ENCODE assay signal across 23 cellular contexts in the genomic region with DNA sequence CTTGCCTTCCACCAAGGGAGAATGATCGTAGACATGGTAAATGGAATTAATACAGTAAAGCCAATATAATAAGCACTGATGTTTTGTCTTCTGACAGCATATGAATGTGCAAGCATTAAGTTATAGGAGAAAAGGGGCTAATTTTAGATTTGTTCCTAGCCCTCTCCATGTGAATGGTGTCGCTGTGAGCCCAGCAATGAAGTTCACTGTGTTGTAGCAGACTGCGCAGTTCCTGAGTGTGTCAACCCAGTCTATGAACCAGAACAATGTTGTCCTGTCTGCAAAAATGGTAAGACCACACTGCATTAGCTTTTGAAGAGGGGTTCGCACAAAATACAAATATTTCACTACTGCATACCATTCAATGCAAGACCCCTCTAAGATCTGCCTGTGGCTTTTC. TPM values are rescaled to one million over a fixed set of nuclear protein-coding genes. Genes with fewer than 3 reads are reported as not detected.
DNase-seq lines count a peak whose midpoint lies in the region; ATAC-seq and TF ChIP-seq lines count a peak whose summit lies in the region.
"Had no signal": no experiment of that assay in that cellular context is flagged by ENCODE, and none has a peak within 500 bp of the region (broad histone marks: within the 10 kb centered on the region; RNA-seq: fewer than 3 reads in every experiment).

No MANE protein-coding gene starts in this region.

- in situ Hi-C loops in IMR-90 (cut with MboI; ENCODE audit: low sequenced_read_pairs) (no loop called here), SK-MEL-5 (cut with HindIII; ENCODE audit: low pct_unique_long_range_greater_than_20kb, low sequenced_read_pairs) (no loop called here)

- TF ChIP-seq POLR2A in IMR-90 (IDR thresholded peaks at IDR 0.05; ENCODE audit: low read depth, low read length), result no peak

- H3K27me3 ChIP-seq in IMR-90 (ENCODE audit: control insufficient read depth, insufficient read depth, low read length), result no peaks in the 10 kb centered on the region
- H3K27me3 ChIP-seq in MM.1S (replicated peaks; ENCODE audit: insufficient read depth, low read length), result no peaks in the 10 kb centered on the region
- H3K27me3 ChIP-seq: BE2C; BLaER1 treated with 17β-estradiol and CSF1 and Interleukin-3, amounts not matched to agents 10 nM and 100 nM had no signal

- no peaks in the 10 kb centered on the region for H3K79me2 ChIP-seq in MM.1S (ENCODE audit: low read length)

- no CpG with 5 or more reads among the region's 4 CpGs for WGBS in IMR-90 (ENCODE audit: extremely low coverage in 2 of 2, insufficient read length in 1 of 2), 2 experiments

- POLR2A ChIA-PET in IMR-90 (lab: Charles Lee; ENCODE audit: unreplicated experiment), result no interaction called here

- no peak overlapping the region for H3K14ac ChIP-seq in IMR-90 (replicated peaks; ENCODE audit: low read depth, low read length)

- no peak overlapping the region for H2BK5ac ChIP-seq in IMR-90 (ENCODE audit: low read depth, low read length, poor library complexity, severe bottlenecking)

- H3K79me1 ChIP-seq in IMR-90 (ENCODE audit: low read depth in 1 of 2, low read length in 2 of 2), result no peaks in the 10 kb centered on the region

- no peak overlapping the region for H2AK9ac ChIP-seq in IMR-90 (replicated peaks; ENCODE audit: low read depth, low read length, poor library complexity)

- H3K4me1 ChIP-seq in IMR-90 (ENCODE audit: control insufficient read depth, insufficient read depth, low read length) (no peaks in the 10 kb centered on the region), MM.1S (ENCODE audit: low read length) (no peaks in the 10 kb centered on the region)
- H3K4me1 ChIP-seq: A549; BE2C; BLaER1 treated with 17β-estradiol and CSF1 and Interleukin-3, amounts not matched to agents 10 nM and 100 nM; HAP-1 had no signal

- no peak overlapping the region for H2BK15ac ChIP-seq in IMR-90 (ENCODE audit: low read depth, low read length)

- no peaks in the 10 kb centered on the region for H3K9me2 ChIP-seq in MM.1S (replicated peaks; ENCODE audit: insufficient read depth, low read length)

- H3K9me3 ChIP-seq in IMR-90 (ENCODE audit: control insufficient read depth, insufficient read depth, low read length) (peaks cover 2% of the 10 kb centered on the region; the same call in 1 of the 2 replicates), MM.1S (replicated peaks; ENCODE audit: insufficient read depth, low read length) (no peaks in the 10 kb centered on the region)
- H3K9me3 ChIP-seq: A549; BE2C; BLaER1 treated with 17β-estradiol and CSF1 and Interleukin-3, amounts not matched to agents 10 nM and 100 nM; HAP-1 had no signal

- H3K9me1 ChIP-seq in IMR-90 (ENCODE audit: insufficient read depth, low read length), result no peaks in the 10 kb centered on the region

- H2BK20ac ChIP-seq in IMR-90 (ENCODE audit: low read depth, low read length), result no peak overlapping the region

- intact Hi-C loops in IMR-90 (cut with micrococcal nuclease), result loop anchor here (10.0 kb wide), 1 partner anchor 368 kb away; the partner anchor contains the start of gene BARD1

- H2BK120ac ChIP-seq in IMR-90 (ENCODE audit: low read depth, low read length), result no peak overlapping the region

- dilution Hi-C loops in IMR-90 (cut with HindIII; ENCODE audit: low sequenced_read_pairs, unreplicated experiment), result no loop called here

- H3K18ac ChIP-seq in IMR-90 (ENCODE audit: low read depth, low read length), result no peak overlapping the region

- 0 out of 2 replicates have a peak, but pooled peaks have one; percentile 2 for TF ChIP-seq CTCF in IMR-90 (conservative IDR thresholded peaks at IDR 0.05; ENCODE audit: low read depth, low read length)
- no peak for TF ChIP-seq CTCF in MM.1S (IDR thresholded peaks at IDR 0.05; ENCODE audit: low read length)

- no peak overlapping the region for H3K23ac ChIP-seq in IMR-90 (ENCODE audit: low read depth, low read length)

- CTCF ChIA-PET in IMR-90 (lab: Yijun Ruan, JAX), result no interaction called here

- H4K91ac ChIP-seq in IMR-90 (ENCODE audit: insufficient read depth, low read depth, low read length), result no peak overlapping the region

- no peak overlapping the region for H4K8ac ChIP-seq in IMR-90 (ENCODE audit: low read depth in 2 of 2, low read length in 2 of 2)

- ATAC-seq in IMR-90 (ENCODE audit: low read depth) (no peak), HG03432 (IDR thresholded peaks at IDR 0.05; ENCODE audit: unreplicated experiment) (no peak)
- ATAC-seq: A549, GM23338 had no signal

- H3K4me2 ChIP-seq in IMR-90 (ENCODE audit: low read depth, low read length) (no peak overlapping the region), MM.1S (ENCODE audit: low read depth, low read length) (no peak overlapping the region)
- H3K4me2 ChIP-seq: A549; BLaER1 treated with 17β-estradiol and CSF1 and Interleukin-3, amounts not matched to agents 10 nM and 100 nM; GM23338 had no signal

- no peak overlapping the region for H3K9ac ChIP-seq in IMR-90 (ENCODE audit: low read depth, low read length)
- no peak overlapping the region for H3K9ac ChIP-seq in MM.1S (ENCODE audit: low read length)
- H3K9ac ChIP-seq: BLaER1 treated with 17β-estradiol and CSF1 and Interleukin-3, amounts not matched to agents 10 nM and 100 nM had no signal

- TF ChIP-seq RAD21 in IMR-90 (IDR thresholded peaks at IDR 0.05; ENCODE audit: low read length), result 0 out of 2 replicates have a peak, but pooled peaks have one; percentile 6

- H3K4me3 ChIP-seq in IMR-90 (ENCODE audit: insufficient read depth, low read depth, low read length), result no peak overlapping the region
- H3K4me3 ChIP-seq in MM.1S (ENCODE audit: low read length), result no peak overlapping the region
- H3K4me3 ChIP-seq: A549; BLaER1 treated with 17β-estradiol and CSF1 and Interleukin-3, amounts not matched to agents 10 nM and 100 nM; GM23338; HAP-1 had no signal

- H3F3A ChIP-seq in MM.1S (ENCODE audit: insufficient read depth, low read length), result no peaks in the 10 kb centered on the region

- H4K20me1 ChIP-seq in IMR-90 (ENCODE audit: insufficient read depth, low read length), result no peaks in the 10 kb centered on the region
- H4K20me1 ChIP-seq in MM.1S (ENCODE audit: insufficient read depth, low read length), result no peaks in the 10 kb centered on the region
- H4K20me1 ChIP-seq: BLaER1 treated with 17β-estradiol and CSF1 and Interleukin-3, amounts not matched to agents 10 nM and 100 nM had no signal

- no peak overlapping the region for H4K5ac ChIP-seq in IMR-90 (ENCODE audit: low read depth, low read length)

- BruUV-seq in IMR-90 (replicated peaks; lab: Mats Ljungman, UMichigan), result no TSS peak

- H3K4ac ChIP-seq in IMR-90 (ENCODE audit: low read depth, low read length), result no peak overlapping the region

- DNase-seq in IMR-90 (no peak), SK-MEL-5 (ENCODE audit: low read depth, low spot score) (peak; percentile 58), globus pallidus (ENCODE audit: low spot score) (peak; percentile 16), MM.1S (no peak), ureter (ENCODE audit: low spot score) (no peak)
- DNase-seq: 8988T; ACHN; AML-193; BE2C; CD4-positive, alpha-beta T cell; CD8-positive, alpha-beta memory T cell; DMS53; DMS79 treated with DMSO at 0.1 percent for 48 hours; GF-D8; HFFc6 had no signal

- no peak overlapping the region for H2AFZ ChIP-seq in IMR-90 (replicated peaks; ENCODE audit: low read length, poor library complexity)
- no peak overlapping the region for H2AFZ ChIP-seq in MM.1S (ENCODE audit: low read length)
- H2AFZ ChIP-seq: GM23338 had no signal

- no peak overlapping the region for H2AK5ac ChIP-seq in IMR-90 (ENCODE audit: low read depth, low read length)

- no peaks in the 10 kb centered on the region for H3K36me3 ChIP-seq in IMR-90 (ENCODE audit: control insufficient read depth, insufficient read depth, low read length)
- H3K36me3 ChIP-seq in MM.1S (replicated peaks; ENCODE audit: insufficient read depth, low read length), result no peaks in the 10 kb centered on the region
- H3K36me3 ChIP-seq: BE2C; BLaER1 treated with 17β-estradiol and CSF1 and Interleukin-3, amounts not matched to agents 10 nM and 100 nM; HAP-1 had no signal

- no peak overlapping the region for H3K56ac ChIP-seq in IMR-90 (ENCODE audit: extremely low read depth, insufficient read depth, low read length)

- no peak overlapping the region for H3K27ac ChIP-seq in IMR-90 (ENCODE audit: insufficient read depth, low read length)
- H3K27ac ChIP-seq in MM.1S (ENCODE audit: low read length), result no peak overlapping the region
- H3K27ac ChIP-seq: A549; BLaER1 treated with 17β-estradiol and CSF1 and Interleukin-3, amounts not matched to agents 10 nM and 100 nM had no signal

TF ChIP-seq in IMR-90, 13 proteins besides CTCF, POLR2A, EP300 and RAD21 (continues in another document):
- TF ChIP-seq MXI1 (IDR thresholded peaks at IDR 0.05; ENCODE audit: borderline replicate concordance, low read depth, low read length), result no peak
- no peak for TF ChIP-seq BHLHE40 (IDR thresholded peaks at IDR 0.05; ENCODE audit: low read depth, low read length)
- no peak for TF ChIP-seq CHD1 (IDR thresholded peaks at IDR 0.05; ENCODE audit: low read depth, low read length)
- no peak for TF ChIP-seq RFX5 (IDR thresholded peaks at IDR 0.05; ENCODE audit: low read depth, low read length)
- TF ChIP-seq, protein P1, sequence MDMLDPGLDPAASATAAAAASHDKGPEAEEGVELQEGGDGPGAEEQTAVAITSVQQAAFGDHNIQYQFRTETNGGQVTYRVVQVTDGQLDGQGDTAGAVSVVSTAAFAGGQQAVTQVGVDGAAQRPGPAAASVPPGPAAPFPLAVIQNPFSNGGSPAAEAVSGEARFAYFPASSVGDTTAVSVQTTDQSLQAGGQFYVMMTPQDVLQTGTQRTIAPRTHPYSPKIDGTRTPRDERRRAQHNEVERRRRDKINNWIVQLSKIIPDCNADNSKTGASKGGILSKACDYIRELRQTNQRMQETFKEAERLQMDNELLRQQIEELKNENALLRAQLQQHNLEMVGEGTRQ (IDR thresholded peaks at IDR 0.05; ENCODE audit: low read depth, low read length), result no peak
- no peak for TF ChIP-seq CEBPB (IDR thresholded peaks at IDR 0.05; ENCODE audit: low read depth, low read length)
- no peak for TF ChIP-seq SMC3 (IDR thresholded peaks at IDR 0.05; ENCODE audit: low read depth, low read length)
- no peak for TF ChIP-seq FOS (IDR thresholded peaks at IDR 0.05; ENCODE audit: low read depth, low read length)
- no peak for TF ChIP-seq RCOR1 (IDR thresholded peaks at IDR 0.05; ENCODE audit: insufficient replicate concordance, low read length)
- no peak for TF ChIP-seq MAFK (IDR thresholded peaks at IDR 0.05; ENCODE audit: low read depth, low read length)
- no peak for TF ChIP-seq NFE2L2 (IDR thresholded peaks at IDR 0.05; ENCODE audit: low read depth, low read length)
- no peak for TF ChIP-seq MAZ (IDR thresholded peaks at IDR 0.05; ENCODE audit: borderline replicate concordance, low read depth, low read length)

RNA-seq across cellular contexts. Expression of gene VWC2L, which starts 25.6 kb away (rescaled TPM):
- not detected in 2 replicates for total RNA-seq in IMR-90 (2012; rRNA removed)
- polyA plus RNA-seq in IMR-90 (2012; rRNA removed), result not detected in 2 replicates
- polyA plus RNA-seq in IMR-90 (2012; cell fraction: cytosol; rRNA removed), result not detected in 2 replicates
- polyA plus RNA-seq in IMR-90 (2012; cell fraction: nucleus; rRNA removed; ENCODE audit: low replicate concordance), result not detected in 2 replicates
- not detected in 2 replicates for total RNA-seq in SK-MEL-5 (2014; rRNA removed; shearing (Covaris generic))
- polyA plus RNA-seq in SK-MEL-5 (2015; cell fraction: cytosol; rRNA removed), result not detected in 2 replicates
- polyA plus RNA-seq in SK-MEL-5 (2015; cell fraction: nucleus; rRNA removed), result not detected in 2 replicates
- not detected for total RNA-seq in ureter
- total RNA-seq: CD4-positive, alpha-beta T cell; CD8-positive, alpha-beta memory T cell; Daoy; G401; GM23338; HFFc6 had no signal
- polyA plus RNA-seq: A549; CD14-positive monocyte; CD8-positive, alpha-beta memory T cell; GM23338 had no signal

Comparison
In these comparisons a context has a peak if more than half of its experiments do, and no peak if none do; other contexts are left out.
1. DNase-seq: peak in SK-MEL-5 (single experiment) and globus pallidus (single experiment); none in IMR-90 (single experiment), MM.1S (single experiment) and ureter (single experiment).